ENCODE assay signal across 8 cellular contexts in genomic region chr12:42327227-42327590, GRCh38. TPM values are rescaled to one million over a fixed set of nuclear protein-coding genes. Genes with fewer than 3 reads are reported as not detected.
DNase-seq lines count a peak whose midpoint lies in the region; ATAC-seq and TF ChIP-seq lines count a peak whose summit lies in the region.

No MANE protein-coding gene starts in this region.

- no peaks in the 10 kb centered on the region for H3K9me3 ChIP-seq in BLaER1 treated with 17β-estradiol and CSF1 and Interleukin-3, amounts not matched to agents 10 nM and 100 nM (replicated peaks in 1 of 11)
- H3K9me3 ChIP-seq in MG63: no peaks in the 10 kb centered on the region
- no peaks in the 10 kb centered on the region for H3K9me3 ChIP-seq in ectodermal cell (ENCODE audit: control insufficient read depth, low read length)

- peaks cover 0 to 25% (median 4%) of the 10 kb centered on the region in 11 experiments; a peak in 7 of 22 replicates for H3K36me3 ChIP-seq in BLaER1 treated with 17β-estradiol and CSF1 and Interleukin-3, amounts not matched to agents 10 nM and 100 nM
- peaks cover 8% of the 10 kb centered on the region for H3K36me3 ChIP-seq in MG63
- peaks cover 3% of the 10 kb centered on the region for H3K36me3 ChIP-seq in ectodermal cell (ENCODE audit: control insufficient read depth, insufficient read depth, low read length)

- no peaks in the 10 kb centered on the region for H3K36me3 Mint-ChIP-seq in neural crest cell (ENCODE audit: low read depth)

- peaks cover 19 to 41% (median 33%) of the 10 kb centered on the region in 10 experiments for H3K4me1 ChIP-seq in BLaER1 treated with 17β-estradiol and CSF1 and Interleukin-3, amounts not matched to agents 10 nM and 100 nM
- peaks cover 11% of the 10 kb centered on the region for H3K4me1 ChIP-seq in ectodermal cell (ENCODE audit: control insufficient read depth, insufficient read depth, low read length)

- H3K4me3 ChIP-seq in BLaER1 treated with 17β-estradiol and CSF1 and Interleukin-3, amounts not matched to agents 10 nM and 100 nM: peak overlapping the region; percentile 67 to 93 (median 78)
- peak overlapping the region; percentile 99 for H3K4me3 ChIP-seq in MG63
- H3K4me3 ChIP-seq in ectodermal cell (ENCODE audit: insufficient read depth, low read depth, low read length): peak overlapping the region; percentile 91

- TF ChIP-seq CTCF in neural crest cell (conservative IDR thresholded peaks at IDR 0.05): no peak

- H3K27ac Mint-ChIP-seq in neural crest cell (ENCODE audit: unreplicated experiment): peak overlapping the region; percentile 99

- H3K27ac ChIP-seq in BLaER1 treated with 17β-estradiol and CSF1 and Interleukin-3, amounts not matched to agents 10 nM and 100 nM: peak overlapping the region in 9 of 11 experiments; percentile 80 to 90 (median 86); a peak in 13 of 22 replicates
- no peak overlapping the region for H3K27ac ChIP-seq in ectodermal cell (ENCODE audit: insufficient read depth, low read depth, low read length, poor library complexity, severe bottlenecking)

- DNase-seq in MG63 (no peak), neural crest cell (ENCODE audit: low read depth, low spot score) (no peak), NCI-H510A (lab: John Stamatoyannopoulos, UW) (no peak), NCI-H2171 treated with DMSO at 0.1 percent for 48 hours (lab: John Stamatoyannopoulos, UW) (no peak), cerebellar nuclear complex (lab: John Stamatoyannopoulos, UW) (no peak)

- H3K4me2 ChIP-seq in BLaER1 treated with 17β-estradiol and CSF1 and Interleukin-3, amounts not matched to agents 10 nM and 100 nM: peak overlapping the region; percentile 88 to 99 (median 96)

- peak overlapping the region; percentile 81 to 92 (median 90); a peak in 21 of 22 replicates for H3K9ac ChIP-seq in BLaER1 treated with 17β-estradiol and CSF1 and Interleukin-3, amounts not matched to agents 10 nM and 100 nM

- no peaks in the 10 kb centered on the region for H3K27me3 Mint-ChIP-seq in neural crest cell (ENCODE audit: low read depth)

- peaks cover 42% of the 10 kb centered on the region for H3K4me1 Mint-ChIP-seq in neural crest cell

- WGBS in ectodermal cell, 2 experiments: 84 to 87% methylated on average over 2 of the region's 2 CpGs

- no peaks in the 10 kb centered on the region for H3K27me3 ChIP-seq in BLaER1 treated with 17β-estradiol and CSF1 and Interleukin-3, amounts not matched to agents 10 nM and 100 nM
- H3K27me3 ChIP-seq in MG63 (no peaks in the 10 kb centered on the region), ectodermal cell (ENCODE audit: control insufficient read depth, insufficient read depth, low read length, poor library complexity, severe bottlenecking) (no peaks in the 10 kb centered on the region)

- H3K4me3 Mint-ChIP-seq in neural crest cell: peak overlapping the region; percentile 95

- ATAC-seq in HG03108 (IDR thresholded peaks at IDR 0.05; ENCODE audit: unreplicated experiment): no peak

- peaks cover 28 to 60% (median 56%) of the 10 kb centered on the region in 11 experiments; a peak in 21 of 22 replicates for H4K20me1 ChIP-seq in BLaER1 treated with 17β-estradiol and CSF1 and Interleukin-3, amounts not matched to agents 10 nM and 100 nM

- H3K9me3 Mint-ChIP-seq in neural crest cell: no peaks in the 10 kb centered on the region

RNA-seq across cellular contexts. Expression of gene PPHLN1, which starts 1.2 kb away (rescaled TPM):
- total RNA-seq in MG63 (2014; rRNA removed; shearing (Covaris generic); ENCODE audit: low replicate concordance): 19.8 and 20.7 TPM in 2 replicates
- 79.9 TPM for polyA plus RNA-seq in ectodermal cell (2013, experiment 1 of 4)
- polyA plus RNA-seq in ectodermal cell (2013, experiment 2 of 4): 82.2 TPM
- polyA plus RNA-seq in ectodermal cell (2013, experiment 3 of 4): 76.4 TPM
- 78.7 TPM for polyA plus RNA-seq in ectodermal cell (2013, experiment 4 of 4)
- 57.9 and 66.0 TPM in 2 replicates for total RNA-seq in neural crest cell

RNA-seq across cellular contexts. Expression of gene ZCRB1, which starts 1.3 kb away (rescaled TPM):
- total RNA-seq in MG63 (2014; rRNA removed; shearing (Covaris generic); ENCODE audit: low replicate concordance): 32.1 and 42.6 TPM in 2 replicates
- polyA plus RNA-seq in ectodermal cell (2013, experiment 1 of 4): 98.4 TPM
- polyA plus RNA-seq in ectodermal cell (2013, experiment 2 of 4): 94.2 TPM
- 83.0 TPM for polyA plus RNA-seq in ectodermal cell (2013, experiment 3 of 4)
- 96.1 TPM for polyA plus RNA-seq in ectodermal cell (2013, experiment 4 of 4)
- 59.4 and 65.2 TPM in 2 replicates for total RNA-seq in neural crest cell
